ENCODE assay signal across 36 cellular contexts in the genomic region with DNA sequence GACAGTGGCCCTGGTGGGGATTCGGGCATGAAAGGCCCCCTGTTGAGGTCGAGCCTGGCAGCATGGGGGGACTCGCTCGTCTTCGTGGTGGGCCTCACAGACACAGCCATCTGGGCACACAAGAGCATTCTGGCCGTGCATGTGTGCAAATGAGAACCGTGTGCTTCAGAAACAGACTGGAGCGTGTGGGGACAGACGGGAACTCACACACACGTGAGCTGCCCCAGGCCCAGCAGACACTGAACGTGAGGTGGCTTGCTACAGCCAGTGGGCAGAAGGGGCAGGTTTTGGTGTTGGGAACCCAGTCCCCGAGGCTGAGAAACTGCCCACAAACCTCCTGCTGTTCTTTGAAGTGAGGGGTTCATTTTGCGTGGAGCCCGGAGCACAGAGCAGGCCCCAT. TPM values are rescaled to one million over a fixed set of nuclear protein-coding genes. Genes with fewer than 3 reads are reported as not detected.
"Had no signal": no experiment of that assay in that cellular context is flagged by ENCODE, and none has a peak within 500 bp of the region (broad histone marks: within the 10 kb centered on the region; RNA-seq: fewer than 3 reads in every experiment).

No MANE protein-coding gene starts in this region.

- H3K4me3 ChIP-seq: ascending aorta, breast epithelium, SJCRH30, SK-N-MC had no signal

- H3K27ac ChIP-seq: ascending aorta, breast epithelium, KMS-11, SJCRH30, SK-N-MC, WERI-Rb-1 had no signal

- DNase-seq: activated CD4-positive, alpha-beta memory T cell treated with anti-CD3 and anti-CD28 coated beads, Interleukin-2, amount 10 ng/mL, durations not matched to agents 7 days and 5 days; activated CD4-positive, alpha-beta T cell treated with anti-CD3 and anti-CD28 coated beads for 1 hour; activated CD4-positive, alpha-beta T cell treated with anti-CD3 and anti-CD28 coated beads for 48 hours; activated CD4-positive, CD25-positive, alpha-beta regulatory T cell; activated CD8-positive, alpha-beta memory T cell treated with anti-CD3 and anti-CD28 coated beads for 24 hours; activated CD8-positive, alpha-beta memory T cell treated with anti-CD3 and anti-CD28 coated beads, Interleukin-2, amount 10 ng/mL, durations not matched to agents 7 days and 5 days; activated CD8-positive, alpha-beta memory T cell treated with anti-CD3 and anti-CD28 coated beads, Interleukin-2, amount 50 U/mL, for 48 hours; activated effector memory CD4-positive, alpha-beta T cell treated with anti-CD3 and anti-CD28 coated beads, Interleukin-2, amount 50 U/mL, for 16 hours; activated naive CD4-positive, alpha-beta T cell; activated naive CD4-positive, alpha-beta T cell treated with anti-CD3 and anti-CD28 coated beads, Interleukin-2, amount 50 U/mL, for 16 hours; activated naive CD8-positive, alpha-beta T cell treated with anti-CD3 and anti-CD28 coated beads for 36 hours; activated T-cell treated with anti-CD3 and anti-CD28 coated beads, Interleukin-2, amount 50 U/mL, for 72 hours; amniotic stem cell; caudate nucleus; cerebellar nuclear complex; NCI-H1105; NCI-H1417 treated with DMSO at 0.1 percent for 48 hours; NCI-H1930; NCI-H2081 treated with DMSO at 0.1 percent for 48 hours; NCI-H226; NCI-H446 treated with DMSO at 0.1 percent for 48 hours; NCI-H524; NCI-H69; NCI-H82; SJCRH30; T1000; WERI-Rb-1 had no signal

- H3K4me1 ChIP-seq: ascending aorta, breast epithelium, SJCRH30 had no signal

- H3K36me3 ChIP-seq: ascending aorta, breast epithelium, SJCRH30, WERI-Rb-1 had no signal

- H3K9ac ChIP-seq: KMS-11 had no signal

- H3K9me3 ChIP-seq: ascending aorta, breast epithelium, SJCRH30 had no signal

- H3K27me3 ChIP-seq: ascending aorta had no signal

- ATAC-seq: activated CD8-positive, alpha-beta memory T cell treated with anti-CD3 and anti-CD28 coated beads, Interleukin-2, amount 10 ng/mL, durations not matched to agents 7 days and 5 days; activated T-cell treated with anti-CD3 and anti-CD28 coated beads, Interleukin-2, amount 50 U/mL, for 72 hours; activated T-helper 17 cell treated with anti-CD3 and anti-CD28 coated beads, Interleukin-2, amount 50 U/mL, for 72 hours had no signal

RNA-seq across cellular contexts. Expression of a gene that starts 38.6 kb away (rescaled TPM):
- total RNA-seq: activated CD4-positive, alpha-beta memory T cell treated with anti-CD3 and anti-CD28 coated beads, Interleukin-2, amount 10 ng/mL, durations not matched to agents 7 days and 5 days; activated CD8-positive, alpha-beta memory T cell treated with anti-CD3 and anti-CD28 coated beads, Interleukin-2, amount 10 ng/mL, durations not matched to agents 7 days and 5 days; activated naive CD8-positive, alpha-beta T cell treated with anti-CD3 and anti-CD28 coated beads for 36 hours; activated T-cell treated with anti-CD3 and anti-CD28 coated beads, Interleukin-2, amount 50 U/mL, for 72 hours; activated T-helper 17 cell treated with anti-CD3 and anti-CD28 coated beads, Interleukin-2, amount 50 U/mL, for 72 hours; ascending aorta; breast epithelium; LHCN-M2; RPMI7951; SJCRH30; T-helper 1 cell treated with Interleukin-12 subunit alpha and Interleukin-12 subunit beta and Interleukin-4 antibody, amounts not matched to agents 30 ng/mL and 1 ng/mL, for 36 hours; T-helper 2 cell treated with Interferon-gamma antibody and Interleukin-4, amounts not matched to agents 100 ng/mL and 5 ng/mL, for 36 hours had no signal
